7 cellular contexts compared by ENCODE assay signal in the genomic region with DNA sequence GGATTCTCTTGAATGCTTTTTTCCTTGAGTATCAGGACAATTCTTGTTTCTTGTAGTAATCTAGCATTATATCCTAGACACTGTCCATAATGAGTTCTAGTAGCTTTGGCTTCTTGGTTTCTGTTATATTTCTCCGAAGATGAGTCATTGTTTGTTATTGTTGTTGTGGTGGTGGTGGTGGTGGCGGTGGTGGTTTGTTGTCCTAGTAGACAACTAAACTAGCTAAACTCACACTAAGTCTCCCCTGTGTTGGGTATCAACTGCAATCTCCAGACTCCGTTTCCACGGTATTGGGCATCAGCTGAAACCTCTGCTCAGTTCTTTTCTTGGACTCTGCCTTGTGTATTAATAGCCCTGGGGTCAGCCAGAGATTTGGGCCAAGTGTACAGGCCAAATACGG. TPM values are rescaled to one million over a fixed set of nuclear protein-coding genes. Genes with fewer than 3 reads are reported as not detected.
"Had no signal": no experiment of that assay in that cellular context is flagged by ENCODE, and none has a peak within 500 bp of the region (broad histone marks: within the 10 kb centered on the region; RNA-seq: fewer than 3 reads in every experiment).

No MANE protein-coding gene starts in this region.

RNA-seq across cellular contexts. Expression of gene PNMA6E, which starts 3.2 kb away (rescaled TPM):
- total RNA-seq: M059J, OCI-LY7, PC-9, Right ventricle myocardium inferior, RPMI7951, SJCRH30, SK-MEL-5 had no signal

RNA-seq across cellular contexts. Expression of gene ZFP92, which starts 6.9 kb away (rescaled TPM):
- total RNA-seq: M059J, PC-9, RPMI7951, SJCRH30 had no signal

RNA-seq across cellular contexts. Expression of gene TREX2, which starts 41.5 kb away (rescaled TPM):
- total RNA-seq: Right ventricle myocardium inferior, RPMI7951 had no signal
